ENCODE assay signal across 9 cellular contexts in genomic region chr20:17960927-17961599, GRCh38. TPM values are rescaled to one million over a fixed set of nuclear protein-coding genes. Genes with fewer than 3 reads are reported as not detected.
DNase-seq lines count a peak whose midpoint lies in the region; ATAC-seq, FAIRE-seq and TF ChIP-seq lines count a peak whose summit lies in the region.
"Had no signal": no experiment of that assay in that cellular context is flagged by ENCODE, and none has a peak within 500 bp of the region (broad histone marks: within the 10 kb centered on the region; RNA-seq: fewer than 3 reads in every experiment).

No MANE protein-coding gene starts in this region.

- intact Hi-C loops in activated T-helper 1 cell treated with anti-CD3 and anti-CD28 coated beads, Interleukin-12 subunit alpha, Interleukin-12 subunit beta, Interleukin-2, Interleukin-4 antibody, amounts not matched to agents 30 ng/mL and 10 ng/mL and 1 ng/mL, durations not matched to agents 14 hours and 24 hours and 36 hours (cut with micrococcal nuclease), result loop anchor here (1.0 to 10.0 kb wide), 2 partner anchors 8 to 426 kb away; partner anchors contain the start of genes BFSP1 and MGME1
- intact Hi-C loops in kidney (cut with DNase I), result no loop called here

- H3K27me3 Mint-ChIP-seq in activated T-helper 1 cell treated with anti-CD3 and anti-CD28 coated beads, Interleukin-12 subunit alpha, Interleukin-12 subunit beta, Interleukin-2, Interleukin-4 antibody, amounts not matched to agents 30 ng/mL and 10 ng/mL and 1 ng/mL, durations not matched to agents 14 hours and 24 hours and 36 hours (ENCODE audit: insufficient read depth), result no peaks in the 10 kb centered on the region
- no peaks in the 10 kb centered on the region for H3K27me3 Mint-ChIP-seq in type B pancreatic cell

- no peaks in the 10 kb centered on the region for H3K9me3 ChIP-seq in kidney (ENCODE audit: control insufficient read depth in 1 of 2, low read length in 2 of 2)

- peaks cover 79% of the 10 kb centered on the region for H3K4me1 Mint-ChIP-seq in activated T-helper 1 cell treated with anti-CD3 and anti-CD28 coated beads, Interleukin-12 subunit alpha, Interleukin-12 subunit beta, Interleukin-2, Interleukin-4 antibody, amounts not matched to agents 30 ng/mL and 10 ng/mL and 1 ng/mL, durations not matched to agents 14 hours and 24 hours and 36 hours (ENCODE audit: low read depth)
- H3K4me1 Mint-ChIP-seq in type B pancreatic cell (ENCODE audit: unreplicated experiment), result peaks cover 70% of the 10 kb centered on the region

- no peaks in the 10 kb centered on the region for H3K36me3 ChIP-seq in kidney (ENCODE audit: control insufficient read depth in 1 of 2, insufficient read depth in 2 of 2, low read length in 2 of 2)

- H3K27ac Mint-ChIP-seq in activated T-helper 1 cell treated with anti-CD3 and anti-CD28 coated beads, Interleukin-12 subunit alpha, Interleukin-12 subunit beta, Interleukin-2, Interleukin-4 antibody, amounts not matched to agents 30 ng/mL and 10 ng/mL and 1 ng/mL, durations not matched to agents 14 hours and 24 hours and 36 hours, result peak overlapping the region; percentile 89
- peak overlapping the region; percentile 51 for H3K27ac Mint-ChIP-seq in type B pancreatic cell

- peak overlapping the region; percentile 58 to 64 for H3K27ac ChIP-seq in kidney (ENCODE audit: low read depth in 2 of 2, low read length in 2 of 2)

- H3K9ac ChIP-seq in kidney (ENCODE audit: low read length in 2 of 2), result no peak overlapping the region

- no peak for ATAC-seq in GM18517 (IDR thresholded peaks at IDR 0.05; ENCODE audit: unreplicated experiment)

- H3K4me3 ChIP-seq in kidney (ENCODE audit: low read length in 2 of 2), result peak overlapping the region; percentile 12 to 28

- H3K36me3 Mint-ChIP-seq in activated T-helper 1 cell treated with anti-CD3 and anti-CD28 coated beads, Interleukin-12 subunit alpha, Interleukin-12 subunit beta, Interleukin-2, Interleukin-4 antibody, amounts not matched to agents 30 ng/mL and 10 ng/mL and 1 ng/mL, durations not matched to agents 14 hours and 24 hours and 36 hours (ENCODE audit: low read depth), result peaks cover 52% of the 10 kb centered on the region
- peaks cover 27% of the 10 kb centered on the region for H3K36me3 Mint-ChIP-seq in type B pancreatic cell

- TF ChIP-seq CTCF in kidney (IDR thresholded peaks at IDR 0.05; ENCODE audit: borderline replicate concordance, extremely low read depth, insufficient read depth) (no peak), type B pancreatic cell (conservative IDR thresholded peaks at IDR 0.05) (no peak)

- peaks cover 51 to 67% of the 10 kb centered on the region in 2 donors for H3K4me1 ChIP-seq in kidney (ENCODE audit: control insufficient read depth in 1 of 2, insufficient read depth in 1 of 2, low read depth in 1 of 2, low read length in 2 of 2)

- peak overlapping the region; percentile 51 for H3K4me3 Mint-ChIP-seq in activated T-helper 1 cell treated with anti-CD3 and anti-CD28 coated beads, Interleukin-12 subunit alpha, Interleukin-12 subunit beta, Interleukin-2, Interleukin-4 antibody, amounts not matched to agents 30 ng/mL and 10 ng/mL and 1 ng/mL, durations not matched to agents 14 hours and 24 hours and 36 hours
- H3K4me3 Mint-ChIP-seq in type B pancreatic cell, result peak overlapping the region; percentile 79

- no peak for FAIRE-seq in kidney (lab: Jason Lieb, UNC)
- FAIRE-seq: colon had no signal

- peak; percentile 38 for DNase-seq in activated CD8-positive, alpha-beta memory T cell treated with anti-CD3 and anti-CD28 coated beads for 24 hours
- DNase-seq in activated CD8-positive, alpha-beta memory T cell treated with anti-CD3 and anti-CD28 coated beads, Interleukin-2, amount 50 U/mL, for 48 hours, result no peak
- no peak for DNase-seq in activated T-helper 1 cell treated with anti-CD3 and anti-CD28 coated beads, Interleukin-12 subunit alpha, Interleukin-12 subunit beta, Interleukin-2, Interleukin-4 antibody, amounts not matched to agents 30 ng/mL and 10 ng/mL and 1 ng/mL, durations not matched to agents 14 hours and 24 hours and 36 hours (ENCODE audit: low spot score)
- DNase-seq in kidney (no peak), type B pancreatic cell (ENCODE audit: extremely low spot score, unreplicated experiment) (no peak), NCI-H146 (lab: John Stamatoyannopoulos, UW) (no peak), NCI-H748 treated with DMSO at 0.1 percent for 48 hours (lab: John Stamatoyannopoulos, UW) (no peak)

- H3K9me3 Mint-ChIP-seq in activated T-helper 1 cell treated with anti-CD3 and anti-CD28 coated beads, Interleukin-12 subunit alpha, Interleukin-12 subunit beta, Interleukin-2, Interleukin-4 antibody, amounts not matched to agents 30 ng/mL and 10 ng/mL and 1 ng/mL, durations not matched to agents 14 hours and 24 hours and 36 hours, result no peaks in the 10 kb centered on the region
- no peaks in the 10 kb centered on the region for H3K9me3 Mint-ChIP-seq in type B pancreatic cell

RNA-seq across cellular contexts. Expression of gene SNX5, which starts 7.5 kb away (rescaled TPM):
- 238 and 248 TPM in 2 replicates for total RNA-seq in activated T-helper 1 cell treated with anti-CD3 and anti-CD28 coated beads, Interleukin-12 subunit alpha, Interleukin-12 subunit beta, Interleukin-2, Interleukin-4 antibody, amounts not matched to agents 30 ng/mL and 10 ng/mL and 1 ng/mL, durations not matched to agents 14 hours and 24 hours and 36 hours
- total RNA-seq in kidney, result 94.9 TPM
- 133 TPM for polyA plus RNA-seq in kidney (ENCODE audit: insufficient read depth, low read depth, low replicate concordance)
- 87.4 and 115 TPM in 2 replicates for total RNA-seq in type B pancreatic cell (ENCODE audit: low replicate concordance)

RNA-seq across cellular contexts. Expression of gene MGME1, which starts 7.8 kb away (rescaled TPM):
- total RNA-seq in activated T-helper 1 cell treated with anti-CD3 and anti-CD28 coated beads, Interleukin-12 subunit alpha, Interleukin-12 subunit beta, Interleukin-2, Interleukin-4 antibody, amounts not matched to agents 30 ng/mL and 10 ng/mL and 1 ng/mL, durations not matched to agents 14 hours and 24 hours and 36 hours, result 32.1 and 33.6 TPM in 2 replicates
- total RNA-seq in kidney (15.5 TPM), type B pancreatic cell (ENCODE audit: low replicate concordance) (31.2 and 32.7 TPM in 2 replicates)
- polyA plus RNA-seq in kidney (ENCODE audit: insufficient read depth, low read depth, low replicate concordance), result 16.7 TPM
